In the genomic region with DNA sequence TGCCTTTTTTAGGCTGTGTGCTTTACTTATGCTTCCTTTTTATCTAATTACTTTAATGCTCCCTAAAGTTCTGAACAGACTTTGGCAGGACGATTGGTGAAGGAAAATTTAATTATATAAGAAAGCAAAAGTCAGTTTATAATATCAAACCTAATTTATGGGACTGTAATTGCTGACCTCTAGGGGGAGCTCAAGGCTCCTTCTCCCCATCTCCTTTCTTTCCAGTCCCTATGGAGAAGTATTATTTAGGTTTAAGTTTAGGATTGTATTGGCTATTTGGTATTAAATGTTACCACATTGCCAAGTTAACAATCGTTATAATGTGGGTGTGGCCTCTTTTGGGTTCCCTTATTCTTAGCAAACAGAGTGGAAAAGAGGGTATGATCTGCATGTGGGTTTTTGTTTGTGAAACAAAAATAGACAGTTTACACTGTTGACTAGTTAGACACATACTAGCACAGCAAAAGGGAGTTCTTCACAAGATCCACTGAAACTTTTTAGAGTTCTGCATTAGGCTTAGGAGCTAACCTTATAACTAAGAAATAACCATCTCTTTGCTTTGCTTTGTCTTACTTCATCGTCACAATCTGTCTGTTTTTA, we compare ENCODE assay signal across 8 cellular contexts. TPM values are rescaled to one million over a fixed set of nuclear protein-coding genes. Genes with fewer than 3 reads are reported as not detected.
DNase-seq lines count a peak whose midpoint lies in the region; ATAC-seq and TF ChIP-seq lines count a peak whose summit lies in the region.

No MANE protein-coding gene starts in this region.

- H3K9me3 Mint-ChIP-seq in CD8-positive, alpha-beta T cell, result peaks cover 8% of the 10 kb centered on the region
- peaks cover 4 to 6% of the 10 kb centered on the region in 2 experiments; a peak in 3 of 5 replicates for H3K9me3 Mint-ChIP-seq in H9

- no peaks in the 10 kb centered on the region for H3K4me1 ChIP-seq in CD8-positive, alpha-beta T cell (ENCODE audit: insufficient read depth, low read length)
- H3K4me1 ChIP-seq in H9 (ENCODE audit: insufficient read depth, low read length) (no peaks in the 10 kb centered on the region), SJCRH30 (peaks cover 21% of the 10 kb centered on the region)

- H2BK12ac ChIP-seq in H9 (ENCODE audit: insufficient read length, low read depth, low read length), result no peak overlapping the region

- no peaks in the 10 kb centered on the region for H3K27me3 Mint-ChIP-seq in CD8-positive, alpha-beta T cell (ENCODE audit: low read depth)
- H3K27me3 Mint-ChIP-seq in H9 (ENCODE audit: low read depth), result no peaks in the 10 kb centered on the region

- no peaks in the 10 kb centered on the region for H3K23me2 ChIP-seq in H9 (ENCODE audit: insufficient read length, low read depth, low read length, poor library complexity, severe bottlenecking)

- H3K23ac ChIP-seq in H9 (ENCODE audit: insufficient read length, low read depth, low read length), result no peak overlapping the region

- H3K56ac ChIP-seq in H9 (ENCODE audit: insufficient read length, low read depth, low read length), result no peak overlapping the region

- no peaks in the 10 kb centered on the region for H4K20me1 ChIP-seq in H9 (ENCODE audit: control insufficient read depth, insufficient read depth, insufficient read length)

- no peak overlapping the region for H3K14ac ChIP-seq in H9 (ENCODE audit: insufficient read depth, low read length)

- no peak overlapping the region for H2BK5ac ChIP-seq in H9 (ENCODE audit: insufficient read length, low read length)

- H2BK15ac ChIP-seq in H9 (ENCODE audit: low read depth, low read length), result no peak overlapping the region

- no peaks in the 10 kb centered on the region for H3K27me3 ChIP-seq in CD8-positive, alpha-beta T cell (ENCODE audit: insufficient read depth, low read length)
- H3K27me3 ChIP-seq in H9 (ENCODE audit: insufficient read depth, low read length), result no peaks in the 10 kb centered on the region
- H3K27me3 ChIP-seq in SJCRH30, result no peaks in the 10 kb centered on the region

- H2BK20ac ChIP-seq in H9 (ENCODE audit: low read depth, low read length, poor library complexity, severe bottlenecking), result no peak overlapping the region

- peaks cover 6% of the 10 kb centered on the region for H3K36me3 Mint-ChIP-seq in CD8-positive, alpha-beta T cell
- no peaks in the 10 kb centered on the region for H3K36me3 Mint-ChIP-seq in H9 (ENCODE audit: insufficient read depth in 1 of 3, low read depth in 3 of 3)

- DNase-seq in CD8-positive, alpha-beta T cell, result no peak
- no peak for DNase-seq in H9
- peak; percentile 12 to 67 for DNase-seq in SJCRH30
- peak; percentile 47 to 83 for DNase-seq in foreskin fibroblast
- peak; percentile 20 for DNase-seq in superior temporal gyrus (ENCODE audit: extremely low spot score)
- no peak for DNase-seq in activated CD4-positive, CD25-positive, alpha-beta regulatory T cell (lab: John Stamatoyannopoulos, UW)
- no peak for DNase-seq in midbrain (lab: John Stamatoyannopoulos, UW)

- H3K4me2 ChIP-seq in H9 (ENCODE audit: insufficient read depth, insufficient read length, low read length), result no peak overlapping the region

- H3K27ac ChIP-seq in CD8-positive, alpha-beta T cell (ENCODE audit: low read depth, low read length), result no peak overlapping the region
- H3K27ac ChIP-seq in H9 (ENCODE audit: insufficient read length, low read depth, low read length), result no peak overlapping the region
- H3K27ac ChIP-seq in SJCRH30, result no peak overlapping the region

- no peak overlapping the region for H4K91ac ChIP-seq in H9 (ENCODE audit: insufficient read length, low read depth, low read length)

- H3T11ph ChIP-seq in H9 (ENCODE audit: low read length), result no peak overlapping the region

- no peaks in the 10 kb centered on the region for H3K4me1 Mint-ChIP-seq in CD8-positive, alpha-beta T cell (ENCODE audit: low read depth)
- no peaks in the 10 kb centered on the region for H3K4me1 Mint-ChIP-seq in H9

- no CpG with 5 or more reads among the region's 3 CpGs for WGBS in H9 (ENCODE audit: extremely low coverage, insufficient read length, low lambda C conversion rate)

- H3K9ac ChIP-seq in H9 (ENCODE audit: extremely low read depth, insufficient read length, low read length), result no peak overlapping the region

- H3K79me2 ChIP-seq in H9 (ENCODE audit: insufficient read depth, low read length), result no peaks in the 10 kb centered on the region

- no peaks in the 10 kb centered on the region for H3K79me1 ChIP-seq in H9 (ENCODE audit: insufficient read depth, low read depth, low read length, poor library complexity, severe bottlenecking)

- H4K8ac ChIP-seq in H9 (replicated peaks; ENCODE audit: insufficient read length, low read depth, low read length), result no peak overlapping the region

- no peak overlapping the region for H2AFZ ChIP-seq in H9 (ENCODE audit: low read length)

- no peak overlapping the region for H3K27ac Mint-ChIP-seq in CD8-positive, alpha-beta T cell
- no peak overlapping the region for H3K27ac Mint-ChIP-seq in H9

- intact Hi-C loops in CD8-positive, alpha-beta T cell (cut with DNase I, micrococcal nuclease), result no loop called here

- no peak overlapping the region for H3K4ac ChIP-seq in H9 (ENCODE audit: low read depth, low read length)

- no peak overlapping the region for H2BK120ac ChIP-seq in H9 (ENCODE audit: low read depth, low read length, poor library complexity, severe bottlenecking)

- no peak overlapping the region for H3K18ac ChIP-seq in H9 (ENCODE audit: insufficient read length, low read depth, low read length)

- CTCF ChIA-PET in CD8-positive, alpha-beta T cell (lab: Charles Lee), result interaction anchor here (0.8 to 0.9 kb wide), 2 partner anchors 14 to 31 kb away, joined by 3 read pairs; no protein-coding TSS in a partner anchor

- no peak overlapping the region for H3K4me3 ChIP-seq in CD8-positive, alpha-beta T cell (ENCODE audit: low read depth, low read length)
- H3K4me3 ChIP-seq in SJCRH30, result no peak overlapping the region
- no peak overlapping the region for H3K4me3 ChIP-seq in foreskin fibroblast (ENCODE audit: low read depth in 1 of 2, low read length in 2 of 2)

- POLR2A ChIA-PET in CD8-positive, alpha-beta T cell (lab: Charles Lee), result no interaction called here

- no peak overlapping the region for H2AK5ac ChIP-seq in H9 (ENCODE audit: insufficient read length, low read length)

- H3K36me3 ChIP-seq in CD8-positive, alpha-beta T cell (ENCODE audit: insufficient read depth, low read length), result no peaks in the 10 kb centered on the region
- no peaks in the 10 kb centered on the region for H3K36me3 ChIP-seq in SJCRH30

- no peak overlapping the region for H4K5ac ChIP-seq in H9 (ENCODE audit: insufficient read length, low read depth, low read length)

- peak; percentile 57 for TF ChIP-seq CTCF in CD8-positive, alpha-beta T cell (IDR thresholded peaks at IDR 0.05)
- TF ChIP-seq CTCF in H9 (conservative IDR thresholded peaks at IDR 0.05) (peak; percentile 91), foreskin fibroblast (IDR thresholded peaks at IDR 0.05; ENCODE audit: low read depth, low read length) (peak; percentile 72)

- ATAC-seq in CD8-positive, alpha-beta T cell, result no peak
- no peak for ATAC-seq in HG02840 (IDR thresholded peaks at IDR 0.05; ENCODE audit: low FRiP score, unreplicated experiment)

- H3K4me3 Mint-ChIP-seq in CD8-positive, alpha-beta T cell, result no peak overlapping the region
- no peak overlapping the region for H3K4me3 Mint-ChIP-seq in H9

- peaks cover 2% of the 10 kb centered on the region for H3K9me3 ChIP-seq in CD8-positive, alpha-beta T cell (ENCODE audit: low read length)
- H3K9me3 ChIP-seq in H9 (ENCODE audit: control insufficient read depth, low read depth, low read length) (no peaks in the 10 kb centered on the region), SJCRH30 (replicated peaks) (peaks cover 9% of the 10 kb centered on the region)

RNA-seq across cellular contexts. Expression of a gene that starts 48.2 kb away (rescaled TPM):
- total RNA-seq in CD8-positive, alpha-beta T cell, result under 1 TPM; 0.16 to 0.36 TPM
- total RNA-seq in H9 (2021), result 0.28 and 0.29 TPM in 2 replicates
- 0.10 and 0.15 TPM in 2 replicates for total RNA-seq in SJCRH30 (2014; rRNA removed; shearing (Covaris generic))

Comparison
In these comparisons a context has a peak if more than half of its experiments do, and no peak if none do; other contexts are left out.
1. DNase-seq: peak in SJCRH30 (2 of 2), foreskin fibroblast (2 of 2) and superior temporal gyrus (single experiment); none in CD8-positive, alpha-beta T cell (0 of 7), H9 (single experiment), activated CD4-positive, CD25-positive, alpha-beta regulatory T cell (0 of 4) and midbrain (single experiment).
2. Peak in every context shown above with its lines, with median percentiles within 50 percentile points of each other: CTCF ChIP-seq.